9 cellular contexts compared by ENCODE assay signal in genomic region chr17:40347319-40348135, GRCh38. TPM values are rescaled to one million over a fixed set of nuclear protein-coding genes. Genes with fewer than 3 reads are reported as not detected.
A peak's percentile ranks its signal among the peaks of the same experiment; 100 is the strongest.
DNase-seq lines count a peak whose midpoint lies in the region; ATAC-seq and TF ChIP-seq lines count a peak whose summit lies in the region.
"Had no signal": no experiment of that assay in that cellular context is flagged by ENCODE, and none has a peak within 500 bp of the region (broad histone marks: within the 10 kb centered on the region; RNA-seq: fewer than 3 reads in every experiment).

No MANE protein-coding gene starts in this region.

- no peaks in the 10 kb centered on the region for H3K9me3 ChIP-seq in H9 (ENCODE audit: control insufficient read depth, low read depth, low read length)

- H3K27me3 Mint-ChIP-seq in H9 (ENCODE audit: low read depth) (peaks cover 93% of the 10 kb centered on the region), immature natural killer cell (ENCODE audit: low read depth in 3 of 3) (peaks cover 14 to 25% (median 18%) of the 10 kb centered on the region in 3 donors)
- H3K27me3 Mint-ChIP-seq in activated T-helper 17 cell treated with anti-CD3 and anti-CD28 coated beads, Interleukin-2, amount 50 U/mL, for 72 hours = no peaks in the 10 kb centered on the region

- H3K56ac ChIP-seq in H9 (ENCODE audit: insufficient read length, low read depth, low read length) = no peak overlapping the region

- peaks cover 11 to 22% (median 22%) of the 10 kb centered on the region in 3 experiments; a peak in 6 of 7 replicates for H3K36me3 Mint-ChIP-seq in H9 (ENCODE audit: insufficient read depth in 1 of 3, low read depth in 3 of 3)
- peaks cover 57% of the 10 kb centered on the region for H3K36me3 Mint-ChIP-seq in activated T-helper 17 cell treated with anti-CD3 and anti-CD28 coated beads, Interleukin-2, amount 50 U/mL, for 72 hours (ENCODE audit: low read depth)
- peaks cover 0 to 12% (median 4%) of the 10 kb centered on the region in 3 donors for H3K36me3 Mint-ChIP-seq in immature natural killer cell

- no peak for TF ChIP-seq CTCF in H9 (conservative IDR thresholded peaks at IDR 0.05)
- no peak for TF ChIP-seq CTCF in retinal pigment epithelial cell (conservative IDR thresholded peaks at IDR 0.05; ENCODE audit: low read depth, low read length)
- TF ChIP-seq CTCF in foreskin fibroblast (IDR thresholded peaks at IDR 0.05; ENCODE audit: low read depth, low read length) = no peak

- no peak overlapping the region for H3T11ph ChIP-seq in H9 (ENCODE audit: low read length)

- H3K79me1 ChIP-seq in H9 (ENCODE audit: insufficient read depth, low read depth, low read length, poor library complexity, severe bottlenecking) = no peaks in the 10 kb centered on the region

- peak overlapping the region; percentile 10 for H3K4me3 ChIP-seq in retinal pigment epithelial cell (ENCODE audit: low read length)
- H3K4me3 ChIP-seq in foreskin fibroblast (ENCODE audit: low read depth in 1 of 2, low read length in 2 of 2) = no peak overlapping the region

- H4K91ac ChIP-seq in H9 (ENCODE audit: insufficient read length, low read depth, low read length) = no peak overlapping the region

- no peak overlapping the region for H2BK20ac ChIP-seq in H9 (ENCODE audit: low read depth, low read length, poor library complexity, severe bottlenecking)

- no peak overlapping the region for H2BK12ac ChIP-seq in H9 (ENCODE audit: insufficient read length, low read depth, low read length)

- no peak overlapping the region for H2BK15ac ChIP-seq in H9 (ENCODE audit: low read depth, low read length)

- H3K9ac ChIP-seq in H9 (ENCODE audit: extremely low read depth, insufficient read length, low read length) = no peak overlapping the region

- no peak overlapping the region for H3K4ac ChIP-seq in H9 (ENCODE audit: low read depth, low read length)

- no peaks in the 10 kb centered on the region for H3K79me2 ChIP-seq in H9 (ENCODE audit: insufficient read depth, low read length)

- H3K18ac ChIP-seq in H9 (ENCODE audit: insufficient read length, low read depth, low read length) = no peak overlapping the region

- no peak overlapping the region for H3K14ac ChIP-seq in H9 (ENCODE audit: insufficient read depth, low read length)

- peaks cover 23% of the 10 kb centered on the region for H3K4me1 ChIP-seq in H9 (ENCODE audit: insufficient read depth, low read length)

- H3K9me3 Mint-ChIP-seq in H9 = no peaks in the 10 kb centered on the region
- no peaks in the 10 kb centered on the region for H3K9me3 Mint-ChIP-seq in activated T-helper 17 cell treated with anti-CD3 and anti-CD28 coated beads, Interleukin-2, amount 50 U/mL, for 72 hours
- peaks cover 0 to 4% (median 0%) of the 10 kb centered on the region in 6 donors for H3K9me3 Mint-ChIP-seq in immature natural killer cell

- H3K23me2 ChIP-seq in H9 (ENCODE audit: insufficient read length, low read depth, low read length, poor library complexity, severe bottlenecking) = peaks cover 12% of the 10 kb centered on the region

- no peak for ATAC-seq in activated T-helper 17 cell treated with anti-CD3 and anti-CD28 coated beads, Interleukin-2, amount 50 U/mL, for 72 hours (replicated peaks)
- no peak for ATAC-seq in GM21529 (IDR thresholded peaks at IDR 0.05; ENCODE audit: unreplicated experiment)

- DNase-seq in H9 = peak; percentile 64
- DNase-seq in immature natural killer cell = peak; percentile 47 to 54 (median 53)
- DNase-seq in retinal pigment epithelial cell (ENCODE audit: low read depth) = no peak
- DNase-seq in foreskin fibroblast = no peak
- DNase-seq in NCI-H82 (lab: John Stamatoyannopoulos, UW) = no peak
- DNase-seq in activated gamma-delta T cell (lab: John Stamatoyannopoulos, UW) = no peak

- H3K27ac Mint-ChIP-seq in H9 (no peak overlapping the region; a peak in 1 of 7 replicates), immature natural killer cell (peak overlapping the region; percentile 88 to 98 (median 96))
- H3K27ac Mint-ChIP-seq in activated T-helper 17 cell treated with anti-CD3 and anti-CD28 coated beads, Interleukin-2, amount 50 U/mL, for 72 hours = peak overlapping the region; percentile 84

- H3K4me2 ChIP-seq in H9 (ENCODE audit: insufficient read depth, insufficient read length, low read length) = peak overlapping the region; percentile 29

- no CpG with 5 or more reads among the region's 9 CpGs for WGBS in H9 (ENCODE audit: extremely low coverage, insufficient read length, low lambda C conversion rate)

- H3K4me1 Mint-ChIP-seq in H9 (peaks cover 77 to 82% of the 10 kb centered on the region in 2 experiments), immature natural killer cell (peaks cover 73 to 78% of the 10 kb centered on the region in 2 donors)
- H3K4me1 Mint-ChIP-seq in activated T-helper 17 cell treated with anti-CD3 and anti-CD28 coated beads, Interleukin-2, amount 50 U/mL, for 72 hours = peaks cover 33% of the 10 kb centered on the region

- no peak overlapping the region for H3K23ac ChIP-seq in H9 (ENCODE audit: insufficient read length, low read depth, low read length)

- no peak overlapping the region for H4K5ac ChIP-seq in H9 (ENCODE audit: insufficient read length, low read depth, low read length)

- H2BK5ac ChIP-seq in H9 (ENCODE audit: insufficient read length, low read length) = no peak overlapping the region

- peak overlapping the region; percentile 59 to 73 for H3K4me3 Mint-ChIP-seq in H9
- H3K4me3 Mint-ChIP-seq in activated T-helper 17 cell treated with anti-CD3 and anti-CD28 coated beads, Interleukin-2, amount 50 U/mL, for 72 hours = peak overlapping the region; percentile 81
- H3K4me3 Mint-ChIP-seq in immature natural killer cell = peak overlapping the region; percentile 69 to 84 (median 81)

- H4K20me1 ChIP-seq in H9 (ENCODE audit: control insufficient read depth, insufficient read depth, insufficient read length) = no peaks in the 10 kb centered on the region

- no peak overlapping the region for H2AFZ ChIP-seq in H9 (ENCODE audit: low read length)

- no peak overlapping the region for H3K27ac ChIP-seq in H9 (ENCODE audit: insufficient read length, low read depth, low read length)

- H3K27me3 ChIP-seq in H9 (ENCODE audit: insufficient read depth, low read length) = peaks cover 18% of the 10 kb centered on the region; the same call in 1 of the 2 replicates

- no peak overlapping the region for H2AK5ac ChIP-seq in H9 (ENCODE audit: insufficient read length, low read length)

- no peak overlapping the region for H2BK120ac ChIP-seq in H9 (ENCODE audit: low read depth, low read length, poor library complexity, severe bottlenecking)

- no peak overlapping the region for H4K8ac ChIP-seq in H9 (replicated peaks; ENCODE audit: insufficient read length, low read depth, low read length)

RNA-seq across cellular contexts. Expression of gene GJD3, which starts 17.0 kb away (rescaled TPM):
- not detected in 2 replicates for total RNA-seq in H9 (2021)
- not detected for total RNA-seq in activated T-helper 17 cell treated with anti-CD3 and anti-CD28 coated beads, Interleukin-2, amount 50 U/mL, for 72 hours
- under 1 TPM in 2 of 3 donors, not detected in 1; 0.40 to 0.68 TPM for polyA plus RNA-seq in immature natural killer cell
- total RNA-seq: T-helper 2 cell treated with Interferon-gamma antibody and Interleukin-4, amounts not matched to agents 100 ng/mL and 5 ng/mL, for 36 hours had no signal

RNA-seq across cellular contexts. Expression of gene RARA, which starts 38.5 kb away (rescaled TPM):
- total RNA-seq in H9 (2021) = 16.7 and 17.6 TPM in 2 replicates
- total RNA-seq in activated T-helper 17 cell treated with anti-CD3 and anti-CD28 coated beads, Interleukin-2, amount 50 U/mL, for 72 hours = 10 to 100 TPM; 43.7 to 61.9 TPM
- polyA plus RNA-seq in immature natural killer cell = 10 to 100 TPM in 1 of 3 donors, 1 to 10 TPM in 2; 4.6 to 12.1 (median 4.6) TPM

RNA-seq across cellular contexts. Expression of gene CDC6, which starts 59.8 kb away (rescaled TPM):
- 131 and 141 TPM in 2 replicates for total RNA-seq in H9 (2021)
- total RNA-seq in activated T-helper 17 cell treated with anti-CD3 and anti-CD28 coated beads, Interleukin-2, amount 50 U/mL, for 72 hours = 100 to 1,000 TPM in 1 of 2 donors, 10 to 100 TPM in 1; 60.9 to 101 TPM
- 1 to 10 TPM in 2 of 3 donors, under 1 TPM in 1; 0.81 to 1.8 (median 1.5) TPM for polyA plus RNA-seq in immature natural killer cell

Comparison
In these comparisons a context has a peak if more than half of its experiments do, and no peak if none do; other contexts are left out.
1. DNase-seq: peak in H9 (single experiment) and immature natural killer cell (3 of 3); none in retinal pigment epithelial cell (single experiment), foreskin fibroblast (0 of 2), NCI-H82 (single experiment) and activated gamma-delta T cell (single experiment).
2. H3K27ac Mint-ChIP-seq: peak in activated T-helper 17 cell treated with anti-CD3 and anti-CD28 coated beads, Interleukin-2, amount 50 U/mL, for 72 hours (single experiment) and immature natural killer cell (6 of 6); none in H9 (0 of 3).
3. Peak in every context shown above with its lines, with median percentiles within 50 percentile points of each other: H3K4me3 Mint-ChIP-seq.